ENCODE assay signal across 11 cellular contexts in the genomic region with DNA sequence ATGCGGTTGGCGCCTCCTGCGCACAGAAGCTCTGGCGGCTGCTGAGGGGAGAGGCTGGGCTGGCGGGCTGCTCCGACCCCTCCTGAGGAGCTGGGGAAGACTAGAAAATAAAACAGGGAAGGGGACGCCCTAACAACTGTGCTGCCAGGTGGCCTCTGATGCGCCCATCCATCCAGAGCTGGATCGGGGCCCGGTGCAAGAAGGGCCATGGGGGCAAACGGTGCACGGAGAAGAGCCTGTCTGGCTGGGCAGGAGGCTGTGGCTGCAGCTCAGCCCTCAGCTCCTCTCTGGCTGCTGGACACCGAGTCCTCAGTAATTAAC. TPM values are rescaled to one million over a fixed set of nuclear protein-coding genes. Genes with fewer than 3 reads are reported as not detected.
DNase-seq lines count a peak whose midpoint lies in the region; ATAC-seq, FAIRE-seq and TF ChIP-seq lines count a peak whose summit lies in the region.
"Had no signal": no experiment of that assay in that cellular context is flagged by ENCODE, and none has a peak within 500 bp of the region (broad histone marks: within the 10 kb centered on the region; RNA-seq: fewer than 3 reads in every experiment).

No MANE protein-coding gene starts in this region.

- FAIRE-seq in D721Med (lab: Jason Lieb, UNC): no peak
- FAIRE-seq: A204.1, H54 had no signal

- DNase-seq in D721Med (ENCODE audit: insufficient read length, low spot score) (peak; percentile 7), H7 (peak; percentile 60), left colon (no peak), sciatic nerve (ENCODE audit: low spot score) (no peak), iPS-NIHi11 (ENCODE audit: low spot score) (no peak)
- no peak for DNase-seq in activated effector memory CD4-positive, alpha-beta T cell treated with anti-CD3 and anti-CD28 coated beads, Interleukin-2, amount 50 U/mL, for 16 hours
- DNase-seq: DMS153, GM23248 had no signal

- TF ChIP-seq CTCF in D721Med (IDR thresholded peaks at IDR 0.05; ENCODE audit: insufficient read depth, missing control alignments): no peak

- intact Hi-C loops in left colon (cut with DNase I, micrococcal nuclease): no loop called here
- intact Hi-C loops in sciatic nerve (cut with DNase I): no loop called here

- H3K27me3 ChIP-seq in H7 (ENCODE audit: control insufficient read depth, insufficient read depth, low read length): no peaks in the 10 kb centered on the region

- ATAC-seq in left colon (peak; percentile 6), sciatic nerve (peak; percentile 41), GM18873 (IDR thresholded peaks at IDR 0.05; ENCODE audit: low FRiP score, unreplicated experiment) (no peak)

- H3K4me3 ChIP-seq in H7 (ENCODE audit: insufficient read depth, low read depth, low read length): no peak overlapping the region
- H3K4me3 ChIP-seq: GM23248 had no signal

- peaks cover 13% of the 10 kb centered on the region for H3K36me3 ChIP-seq in H7 (replicated peaks; ENCODE audit: control insufficient read depth, insufficient read depth, low read length)

RNA-seq across cellular contexts. Expression of a gene that starts 21.0 kb away (rescaled TPM):
- 34.7 and 56.2 TPM in 2 replicates for total RNA-seq in H7 (2014; rRNA removed; shearing (Covaris generic))
- total RNA-seq in left colon (10 to 100 TPM; 16.6 to 18.9 TPM), sciatic nerve (54.4 TPM)

RNA-seq across cellular contexts. Expression of a gene that starts 28.0 kb away (rescaled TPM):
- 48.1 and 61.2 TPM in 2 replicates for total RNA-seq in H7 (2014; rRNA removed; shearing (Covaris generic))
- total RNA-seq in left colon: 100 to 1,000 TPM in 1 of 2 donors, 10 to 100 TPM in 1; 97.8 to 117 TPM
- total RNA-seq in sciatic nerve: 132 TPM

RNA-seq across cellular contexts. Expression of a gene that starts 58.9 kb away (rescaled TPM):
- total RNA-seq in H7 (2014; rRNA removed; shearing (Covaris generic)): 161 and 184 TPM in 2 replicates
- total RNA-seq in left colon (100 to 1,000 TPM; 200 to 355 TPM), sciatic nerve (365 TPM)

Comparison
In these comparisons a context has a peak if more than half of its experiments do, and no peak if none do; other contexts are left out.
1. DNase-seq: peak in D721Med (single experiment) and H7 (single experiment); none in left colon (0 of 2), sciatic nerve (single experiment), iPS-NIHi11 (single experiment) and activated effector memory CD4-positive, alpha-beta T cell treated with anti-CD3 and anti-CD28 coated beads, Interleukin-2, amount 50 U/mL, for 16 hours (single experiment).